In genomic region chr19:50882188-50882587, GRCh38 we compare ENCODE assay signal across 17 cellular contexts. TPM values are rescaled to one million over a fixed set of nuclear protein-coding genes. Genes with fewer than 3 reads are reported as not detected.
"Had no signal": no experiment of that assay in that cellular context is flagged by ENCODE, and none has a peak within 500 bp of the region (broad histone marks: within the 10 kb centered on the region; RNA-seq: fewer than 3 reads in every experiment).

No MANE protein-coding gene starts in this region.

- ATAC-seq: activated T-cell treated with anti-CD3 and anti-CD28 coated beads, Interleukin-2, amount 50 U/mL, for 72 hours; natural killer cell had no signal

- H3K9me3 ChIP-seq: breast epithelium, esophagus squamous epithelium, right atrium auricular region, tibial artery had no signal

- H3K4me1 ChIP-seq: breast epithelium, esophagus squamous epithelium, right atrium auricular region, tibial artery had no signal

- H3K4me3 ChIP-seq: breast epithelium, esophagus squamous epithelium, right atrium auricular region, skin epidermis, tibial artery had no signal

- H3K36me3 ChIP-seq: breast epithelium, esophagus squamous epithelium, right atrium auricular region, tibial artery had no signal

- DNase-seq: activated CD4-positive, alpha-beta memory T cell treated with anti-CD3 and anti-CD28 coated beads for 36 hours; activated CD4-positive, alpha-beta T cell treated with anti-CD3 and anti-CD28 coated beads for 1 hour; activated naive CD4-positive, alpha-beta T cell; activated T-cell treated with anti-CD3 and anti-CD28 coated beads, Interleukin-2, amount 50 U/mL, for 72 hours; aorta; esophagus squamous epithelium; foreskin fibroblast; head of caudate nucleus; mammary epithelial cell; natural killer cell; posterior cingulate gyrus; tibial artery had no signal

- H3K27ac ChIP-seq: breast epithelium, esophagus squamous epithelium, right atrium auricular region, skin epidermis, tibial artery had no signal

- H3K27me3 ChIP-seq: right atrium auricular region had no signal

RNA-seq across cellular contexts. Expression of gene KLK2, which starts 8.9 kb away (rescaled TPM):
- total RNA-seq: activated CD4-positive, alpha-beta memory T cell treated with anti-CD3 and anti-CD28 coated beads for 36 hours; aorta; chondrocyte; esophagus squamous epithelium; mammary epithelial cell; mucosa of gallbladder; natural killer cell; right atrium auricular region had no signal

RNA-seq across cellular contexts. Expression of gene KLK3, which starts 27.5 kb away (rescaled TPM):
- total RNA-seq: activated CD4-positive, alpha-beta memory T cell treated with anti-CD3 and anti-CD28 coated beads for 36 hours; activated T-cell treated with anti-CD3 and anti-CD28 coated beads, Interleukin-2, amount 50 U/mL, for 72 hours; aorta; chondrocyte; esophagus squamous epithelium; mammary epithelial cell; mucosa of gallbladder; natural killer cell; right atrium auricular region had no signal

RNA-seq across cellular contexts. Expression of gene KLK4, which starts 29.0 kb away (rescaled TPM):
- total RNA-seq: activated CD4-positive, alpha-beta memory T cell treated with anti-CD3 and anti-CD28 coated beads for 36 hours; activated T-cell treated with anti-CD3 and anti-CD28 coated beads, Interleukin-2, amount 50 U/mL, for 72 hours; aorta; breast epithelium; chondrocyte; esophagus squamous epithelium; mammary epithelial cell; mucosa of gallbladder; natural killer cell; right atrium auricular region had no signal

RNA-seq across cellular contexts. Expression of gene KLK15, which starts 48.8 kb away (rescaled TPM):
- total RNA-seq: activated CD4-positive, alpha-beta memory T cell treated with anti-CD3 and anti-CD28 coated beads for 36 hours; activated T-cell treated with anti-CD3 and anti-CD28 coated beads, Interleukin-2, amount 50 U/mL, for 72 hours; aorta; breast epithelium; chondrocyte; esophagus squamous epithelium; mammary epithelial cell; mucosa of gallbladder; natural killer cell; right atrium auricular region had no signal

RNA-seq across cellular contexts. Expression of gene KLK1, which starts 58.6 kb away (rescaled TPM):
- total RNA-seq: chondrocyte, esophagus squamous epithelium, natural killer cell had no signal
